In the genomic region with DNA sequence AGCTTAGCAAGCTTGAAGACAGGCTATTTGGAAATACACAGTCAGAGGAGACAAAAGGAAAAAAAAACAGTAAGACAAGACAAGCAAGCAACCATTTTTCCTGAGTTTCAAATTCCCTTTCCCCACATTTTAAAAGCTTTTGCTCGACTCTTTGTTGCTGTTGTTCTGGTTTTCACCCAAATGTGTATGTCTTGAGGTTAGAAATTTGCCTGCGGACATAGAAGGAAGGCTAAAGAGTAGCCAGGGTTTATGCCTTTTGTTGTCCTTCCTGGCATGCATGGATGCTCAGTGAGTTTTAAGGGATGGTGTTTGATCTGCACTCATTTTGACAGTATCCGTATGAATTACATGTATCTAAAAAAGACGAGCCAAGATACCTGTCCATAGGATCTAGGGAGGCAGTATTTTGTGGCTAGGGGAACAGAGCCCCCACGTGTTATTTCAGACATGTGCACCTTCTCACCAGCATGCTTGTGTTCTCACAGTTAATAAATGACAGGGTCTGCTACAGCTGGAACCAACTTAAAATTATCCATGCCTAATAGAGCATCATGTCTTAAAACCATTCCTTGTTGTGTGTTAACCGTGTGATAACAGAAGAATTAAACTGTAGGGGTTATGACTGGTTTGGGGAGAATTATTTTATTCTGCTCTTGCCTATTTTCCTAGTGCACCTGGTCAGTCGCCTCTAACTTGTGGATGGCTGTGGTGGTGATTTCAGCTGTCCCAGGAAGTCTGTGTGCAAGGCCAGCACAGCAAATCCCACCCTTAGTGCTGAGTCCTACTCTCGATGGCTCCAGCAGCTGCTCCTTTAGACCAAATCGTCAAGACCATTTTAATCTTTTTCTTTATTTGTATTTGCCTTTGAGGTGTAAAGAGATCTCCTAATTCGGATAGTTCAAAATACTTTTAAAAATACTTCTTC, we compare ENCODE assay signal across 24 cellular contexts. TPM values are rescaled to one million over a fixed set of nuclear protein-coding genes. Genes with fewer than 3 reads are reported as not detected.
DNase-seq lines count a peak whose midpoint lies in the region; ATAC-seq, FAIRE-seq and TF ChIP-seq lines count a peak whose summit lies in the region.
"Had no signal": no experiment of that assay in that cellular context is flagged by ENCODE, and none has a peak within 500 bp of the region (broad histone marks: within the 10 kb centered on the region; RNA-seq: fewer than 3 reads in every experiment).

No MANE protein-coding gene starts in this region.

- no peak overlapping the region for H3K4me2 ChIP-seq in K562 (ENCODE audit: insufficient read depth, low read length)

- no peak overlapping the region for H3K4me3 Mint-ChIP-seq in HFFc6
- H3K4me3 Mint-ChIP-seq: CD4-positive, alpha-beta T cell had no signal

- intact Hi-C loops in K562 (cut with micrococcal nuclease), result loop anchor here (2.0 to 5.0 kb wide), 3 partner anchors 51 to 183 kb away; no protein-coding TSS in a partner anchor
- intact Hi-C loops in testis (cut with DNase I; ENCODE audit: low total_unique reads), result no loop called here

- H3K36me3 ChIP-seq in K562 (ENCODE audit: control insufficient read depth, insufficient read depth, low read length), result no peaks in the 10 kb centered on the region
- H3K36me3 ChIP-seq in testis (ENCODE audit: low read depth, missing control alignments), result no peaks in the 10 kb centered on the region
- H3K36me3 ChIP-seq: BE2C, HAP-1 had no signal

- H3K36me3 Mint-ChIP-seq in HFFc6 (ENCODE audit: low read depth), result no peaks in the 10 kb centered on the region

- H4K20me1 ChIP-seq in K562 (replicated peaks; ENCODE audit: control insufficient read depth, insufficient read depth, low read length), result 0 out of 2 replicates have a peak, but pooled peaks cover 4% of the 10 kb centered on the region

- H3K4me1 ChIP-seq in K562 (replicated peaks in 1 of 2; ENCODE audit: control insufficient read depth in 2 of 2, insufficient read depth in 2 of 2, low read length in 2 of 2), result no peaks in the 10 kb centered on the region; a peak in 1 of 5 replicates
- H3K4me1 ChIP-seq in testis, result peaks cover 35% of the 10 kb centered on the region
- H3K4me1 ChIP-seq: BE2C had no signal

- no peaks in the 10 kb centered on the region for H3K9me1 ChIP-seq in K562 (ENCODE audit: control insufficient read depth, insufficient read depth, low read length)

- no peaks in the 10 kb centered on the region for H3K9me3 Mint-ChIP-seq in HFFc6
- H3K9me3 Mint-ChIP-seq: CD4-positive, alpha-beta T cell had no signal

- CTCF ChIA-PET in K562 (lab: Yijun Ruan, JAX; ENCODE audit: low intra/inter-chr PET ratio), result no interaction called here

- H3K27ac ChIP-seq in K562 (ENCODE audit: extremely low read depth, low read depth, low read length), result no peak overlapping the region
- H3K27ac ChIP-seq in testis, result peak overlapping the region; percentile 56 to 94

- peak; percentile 17 to 41 (median 24); a peak in 2 of 6 replicates for TF ChIP-seq CTCF in K562 (IDR thresholded peaks at IDR 0.05 in 2 of 3, conservative IDR thresholded peaks at IDR 0.05 in 1 of 3; ENCODE audit: insufficient read depth in 2 of 3, low read depth in 1 of 3, low read length in 3 of 3)
- no peak for TF ChIP-seq CTCF in testis (IDR thresholded peaks at IDR 0.05)
- no peak for TF ChIP-seq CTCF in HFFc6 (IDR thresholded peaks at IDR 0.05)

- TF ChIP-seq POLR2A in K562 (conservative IDR thresholded peaks at IDR 0.05) (no peak), testis (IDR thresholded peaks at IDR 0.05) (no peak)

- no peaks in the 10 kb centered on the region for H3K79me2 ChIP-seq in K562 (ENCODE audit: control insufficient read depth, insufficient read depth, low read length)

- TF ChIP-seq EP300 in K562 (IDR thresholded peaks at IDR 0.05; ENCODE audit: low read length), result no peak

- WGBS in K562 (ENCODE audit: insufficient coverage, low coverage, missing lambda C conversion rate), result 28% methylated on average over 10 of the region's 10 CpGs
- WGBS in testis, 2 donors, result 55 to 66% methylated on average over 10 of the region's 10 CpGs

- H3K27me3 ChIP-seq in K562 (ENCODE audit: control insufficient read depth in 2 of 2, insufficient read depth in 2 of 2, low read length in 2 of 2), result no peaks in the 10 kb centered on the region
- no peaks in the 10 kb centered on the region for H3K27me3 ChIP-seq in testis

- H3K4me1 Mint-ChIP-seq in HFFc6 (ENCODE audit: low read depth), result no peaks in the 10 kb centered on the region

- peak; percentile 77 for ATAC-seq in K562

- H3K4me3 ChIP-seq in K562 (no peak overlapping the region), testis (no peak overlapping the region)
- H3K4me3 ChIP-seq: HAP-1 had no signal

- no peak overlapping the region for H2AFZ ChIP-seq in K562 (ENCODE audit: low read depth, low read length)

- DNase-seq in NCI-H82 (lab: John Stamatoyannopoulos, UW), result peak; percentile 34
- no peak for DNase-seq in NCI-H82 treated with DMSO at 0.1 percent for 48 hours (lab: John Stamatoyannopoulos, UW; ENCODE audit: unreplicated experiment)
- no peak for DNase-seq in K562 (ENCODE audit: extremely low read depth in 1 of 4, low spot score in 3 of 4)
- peak; percentile 78 for DNase-seq in myocyte (ENCODE audit: low read depth)
- no peak for DNase-seq in testis
- no peak for DNase-seq in CD1c-positive myeloid dendritic cell (ENCODE audit: extremely low spot score)
- no peak for DNase-seq in nucleus accumbens (lab: John Stamatoyannopoulos, UW)
- DNase-seq in HFFc6, result no peak
- DNase-seq: 8988T; BE2C; Calu3; CD4-positive, alpha-beta T cell; DMS53; EL; NCI-H1436; NCI-H2029; NCI-H446 treated with DMSO at 0.1 percent for 48 hours; NCI-H69; SIG-M5 had no signal

- H3K27me3 Mint-ChIP-seq in HFFc6 (ENCODE audit: insufficient read depth), result peaks cover 7% of the 10 kb centered on the region; the same call in 1 of the 2 replicates

- POLR2A ChIA-PET in K562 (lab: Yijun Ruan, JAX), result no interaction called here

- peak in 1 of 2 experiments; percentile 63; a peak in 2 of 4 replicates for TF ChIP-seq RAD21 in K562 (CRISPR knock-in tag; conservative IDR thresholded peaks at IDR 0.05 in 1 of 2, IDR thresholded peaks at IDR 0.05 in 1 of 2)

- H3K9me3 ChIP-seq in K562 (replicated peaks; ENCODE audit: control insufficient read depth, insufficient read depth, low read depth, low read length) (no peaks in the 10 kb centered on the region), testis (no peaks in the 10 kb centered on the region)
- H3K9me3 ChIP-seq: BE2C, HAP-1 had no signal

- H3K9ac ChIP-seq in K562 (ENCODE audit: insufficient read depth in 1 of 2, low read depth in 2 of 2, low read length in 2 of 2), result no peak overlapping the region; a peak in 1 of 4 replicates

- no peak overlapping the region for H3K27ac Mint-ChIP-seq in HFFc6
- H3K27ac Mint-ChIP-seq: CD4-positive, alpha-beta T cell had no signal

- BruUV-seq in K562 (replicated peaks; lab: Mats Ljungman, UMichigan), result no TSS peak

- FAIRE-seq in K562 (lab: Jason Lieb, UNC), result peak; percentile 23
- FAIRE-seq: GM12891, GM19239 had no signal

- in situ Hi-C loops in K562 (cut with MboI), result no loop called here

TF ChIP-seq in K562, 482 proteins besides CTCF, POLR2A, EP300 and RAD21:
- TF ChIP-seq SMC3 (conservative IDR thresholded peaks at IDR 0.05; ENCODE audit: insufficient read depth, low read depth, low read length), result 0 out of 2 replicates have a peak, but pooled peaks have one; percentile 14
- TF ChIP-seq, protein P1, sequence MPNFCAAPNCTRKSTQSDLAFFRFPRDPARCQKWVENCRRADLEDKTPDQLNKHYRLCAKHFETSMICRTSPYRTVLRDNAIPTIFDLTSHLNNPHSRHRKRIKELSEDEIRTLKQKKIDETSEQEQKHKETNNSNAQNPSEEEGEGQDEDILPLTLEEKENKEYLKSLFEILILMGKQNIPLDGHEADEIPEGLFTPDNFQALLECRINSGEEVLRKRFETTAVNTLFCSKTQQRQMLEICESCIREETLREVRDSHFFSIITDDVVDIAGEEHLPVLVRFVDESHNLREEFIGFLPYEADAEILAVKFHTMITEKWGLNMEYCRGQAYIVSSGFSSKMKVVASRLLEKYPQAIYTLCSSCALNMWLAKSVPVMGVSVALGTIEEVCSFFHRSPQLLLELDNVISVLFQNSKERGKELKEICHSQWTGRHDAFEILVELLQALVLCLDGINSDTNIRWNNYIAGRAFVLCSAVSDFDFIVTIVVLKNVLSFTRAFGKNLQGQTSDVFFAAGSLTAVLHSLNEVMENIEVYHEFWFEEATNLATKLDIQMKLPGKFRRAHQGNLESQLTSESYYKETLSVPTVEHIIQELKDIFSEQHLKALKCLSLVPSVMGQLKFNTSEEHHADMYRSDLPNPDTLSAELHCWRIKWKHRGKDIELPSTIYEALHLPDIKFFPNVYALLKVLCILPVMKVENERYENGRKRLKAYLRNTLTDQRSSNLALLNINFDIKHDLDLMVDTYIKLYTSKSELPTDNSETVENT (CRISPR knock-in tag; IDR thresholded peaks at IDR 0.05), result no peak

RNA-seq across cellular contexts. Expression of gene WIPF3, which starts 9.1 kb away (rescaled TPM):
- total RNA-seq in K562 (2011; cell fraction: chromatin; rRNA removed; ENCODE audit: low replicate concordance), result 3.7 and 6.2 TPM in 2 replicates
- 1.7 and 2.1 TPM in 2 replicates for total RNA-seq in K562 (2011; cell fraction: nucleolus; rRNA removed)
- total RNA-seq in K562 (2011; cell fraction: nucleoplasm; rRNA removed), result 3.0 and 6.9 TPM in 2 replicates
- total RNA-seq in K562 (2014; rRNA removed) (0.65 and 0.82 TPM in 2 replicates), K562 (2014; rRNA removed; fragmentation: Illumina TruSeq; extraction: Trizol) (0.47 and 0.54 TPM in 2 replicates), K562 (2015; rRNA removed; fragmentation: Illumina TruSeq; extraction: Trizol) (0.15 and 0.18 TPM in 2 replicates), K562 (2021) (2.6 and 2.7 TPM in 2 replicates), myocyte (1.5 and 2.5 TPM in 2 replicates), testis (100 to 1,000 TPM in 1 of 2 donors, 10 to 100 TPM in 1; 80.7 to 110 TPM)
- polyA plus RNA-seq in K562 (2011; rRNA removed) (1.7 and 2.2 TPM in 2 replicates), K562 (2014; fragmentation: Illumina TruSeq; extraction: Trizol) (1.9 and 2.2 TPM in 2 replicates), K562 (2014; fragmentation: Nextera tagmentation; extraction: Ambion mirVana) (1 to 10 TPM; 2.1 to 3.2 TPM), K562 (2014; rRNA removed) (0.82 and 1.0 TPM in 2 replicates), testis (ENCODE audit: insufficient read depth, low read depth, low replicate concordance) (42.7 TPM)
- 0.95 and 1.7 TPM in 2 replicates for polyA plus RNA-seq in K562 (2011; cell fraction: cytosol; rRNA removed)
- 2.9 and 3.2 TPM in 2 replicates for polyA plus RNA-seq in K562 (2011; cell fraction: nucleus; rRNA removed)
- 1.5 and 2.2 TPM in 2 replicates for polyA plus RNA-seq in K562 (2012)
- 2.3 and 3.3 TPM in 2 replicates for polyA minus RNA-seq in K562 (2011; rRNA and poly(A)+ RNA removed)
- polyA minus RNA-seq in K562 (2011; cell fraction: cytosol; rRNA and poly(A)+ RNA removed), result 3.7 and 4.6 TPM in 2 replicates
- polyA minus RNA-seq in K562 (2011; cell fraction: nucleus; rRNA and poly(A)+ RNA removed), result 1.6 and 2.3 TPM in 2 replicates
- 4.8 TPM for polyA plus RNA-seq in myocyte (2012)
- total RNA-seq in HFFc6 (2021; fragmentation: NEBNext Ultra II Directional; extraction: Animal tissue kit (Norgen Biotek cat#: 25700)), result not detected
- total RNA-seq: CD4-positive, alpha-beta T cell; MCF 10A; RPMI7951 had no signal

Comparison
In these comparisons a context has a peak if more than half of its experiments do, and no peak if none do; other contexts are left out.
1. DNase-seq: peak in NCI-H82 (single experiment) and myocyte (single experiment); none in NCI-H82 treated with DMSO at 0.1 percent for 48 hours (single experiment), K562 (0 of 4), testis (single experiment), CD1c-positive myeloid dendritic cell (single experiment), nucleus accumbens (0 of 56) and HFFc6 (single experiment).
2. CTCF ChIP-seq: peak in K562 (3 of 3); none in testis (0 of 3) and HFFc6 (single experiment).
3. RNA of gene WIPF3, which starts 9.1 kb away (total RNA-seq): 80.7 to 110 TPM in testis; 1.5 to 2.5 TPM in myocyte, 0.15 to 6.9 TPM in K562 and not detected in HFFc6; every median in the first group is over 10 times any median in the second.